Comparison of ENCODE assay signal across 10 cellular contexts in genomic region chr10:123150986-123151738, GRCh38. TPM values are rescaled to one million over a fixed set of nuclear protein-coding genes. Genes with fewer than 3 reads are reported as not detected.
DNase-seq lines count a peak whose midpoint lies in the region; ATAC-seq and TF ChIP-seq lines count a peak whose summit lies in the region.
"Had no signal": no experiment of that assay in that cellular context is flagged by ENCODE, and none has a peak within 500 bp of the region (broad histone marks: within the 10 kb centered on the region; RNA-seq: fewer than 3 reads in every experiment).

No MANE protein-coding gene starts in this region.

- peaks cover 55% of the 10 kb centered on the region for H3K27me3 Mint-ChIP-seq in CD4-positive, CD25-positive, alpha-beta regulatory T cell

- intact Hi-C loops in ascending aorta (cut with DNase I) = loop anchor here (10.0 kb wide), 2 partner anchors 1264 to 1594 kb away; partner anchors contain the start of genes FAM53B and OAT

- ATAC-seq in CD4-positive, CD25-positive, alpha-beta regulatory T cell (ENCODE audit: low read depth in 2 of 2) = no peak
- no peak for ATAC-seq in GM19324 (IDR thresholded peaks at IDR 0.05; ENCODE audit: low FRiP score, unreplicated experiment)
- ATAC-seq in GM21367 (IDR thresholded peaks at IDR 0.05; ENCODE audit: unreplicated experiment) = no peak

- H3K27ac ChIP-seq in CD4-positive, CD25-positive, alpha-beta regulatory T cell (ENCODE audit: insufficient read depth, low read length, poor library complexity, severe bottlenecking) = no peak overlapping the region
- no peak overlapping the region for H3K27ac ChIP-seq in HUES64 (ENCODE audit: low read depth, low read length)
- H3K27ac ChIP-seq in ascending aorta = no peak overlapping the region

- TF ChIP-seq CTCF in ascending aorta (IDR thresholded peaks at IDR 0.05) = no peak

- peak overlapping the region; percentile 84 to 95 (median 89) for H3K4me3 Mint-ChIP-seq in CD4-positive, CD25-positive, alpha-beta regulatory T cell

- DNase-seq in CD4-positive, CD25-positive, alpha-beta regulatory T cell = peak in 2 of 3 donors; percentile 35 to 50
- DNase-seq in ascending aorta (ENCODE audit: low spot score in 2 of 2) (no peak), COR-L47 (lab: John Stamatoyannopoulos, UW) (no peak), COLO829 (ENCODE audit: low spot score) (no peak)
- DNase-seq: NCI-H1105 treated with DMSO at 0.1 percent for 48 hours had no signal

- no peaks in the 10 kb centered on the region for H3K9me3 Mint-ChIP-seq in CD4-positive, CD25-positive, alpha-beta regulatory T cell

- peaks cover 7 to 73% (median 35%) of the 10 kb centered on the region in 4 donors for H3K4me1 Mint-ChIP-seq in CD4-positive, CD25-positive, alpha-beta regulatory T cell

- H3K36me3 Mint-ChIP-seq in CD4-positive, CD25-positive, alpha-beta regulatory T cell = peaks cover 5% of the 10 kb centered on the region

- H3K9ac ChIP-seq in HUES64 (ENCODE audit: low read depth, low read length) (peak overlapping the region; percentile 60), mucosa of stomach (ENCODE audit: low read length) (no peak overlapping the region)

- no peaks in the 10 kb centered on the region for H3K9me3 ChIP-seq in CD4-positive, CD25-positive, alpha-beta regulatory T cell (ENCODE audit: control insufficient read depth in 2 of 2, low read length in 2 of 2)
- H3K9me3 ChIP-seq in HUES64 (ENCODE audit: insufficient read depth, low read depth, low read length) (no peaks in the 10 kb centered on the region), ascending aorta (no peaks in the 10 kb centered on the region), mucosa of stomach (ENCODE audit: control insufficient read depth, low read length) (no peaks in the 10 kb centered on the region)

- H3K36me3 ChIP-seq in CD4-positive, CD25-positive, alpha-beta regulatory T cell (ENCODE audit: control insufficient read depth, insufficient read depth, low read length) = peaks cover 2% of the 10 kb centered on the region
- H3K36me3 ChIP-seq in HUES64 (ENCODE audit: insufficient read depth, low read length) (peaks cover 10% of the 10 kb centered on the region), ascending aorta (peaks cover 0 to 1% of the 10 kb centered on the region in 2 donors), mucosa of stomach (ENCODE audit: control insufficient read depth, insufficient read depth, low read length) (no peaks in the 10 kb centered on the region)

- no peak overlapping the region for H3K27ac Mint-ChIP-seq in CD4-positive, CD25-positive, alpha-beta regulatory T cell

- WGBS in HUES64 = under 1% methylated on average over 56 of the region's 56 CpGs

- H3K4me1 ChIP-seq in CD4-positive, CD25-positive, alpha-beta regulatory T cell (ENCODE audit: control insufficient read depth, insufficient read depth, low read length, poor library complexity, severe bottlenecking) = peaks cover 75% of the 10 kb centered on the region
- H3K4me1 ChIP-seq in HUES64 (ENCODE audit: insufficient read depth, low read length) (peaks cover 41% of the 10 kb centered on the region), ascending aorta (peaks cover 8 to 19% of the 10 kb centered on the region in 2 donors), mucosa of stomach (ENCODE audit: control insufficient read depth, insufficient read depth, low read length) (peaks cover 14% of the 10 kb centered on the region)

- no peak overlapping the region for H3K4me3 ChIP-seq in CD4-positive, CD25-positive, alpha-beta regulatory T cell (ENCODE audit: low read depth, low read length)
- peak overlapping the region; percentile 43 for H3K4me3 ChIP-seq in HUES64 (ENCODE audit: low read length)
- H3K4me3 ChIP-seq in ascending aorta = peak overlapping the region; percentile 9 to 45
- H3K4me3 ChIP-seq in mucosa of stomach (ENCODE audit: low read length) = peak overlapping the region; percentile 6

- peaks cover 25% of the 10 kb centered on the region for H3K27me3 ChIP-seq in CD4-positive, CD25-positive, alpha-beta regulatory T cell (ENCODE audit: control insufficient read depth, insufficient read depth, low read length)
- H3K27me3 ChIP-seq in HUES64 (ENCODE audit: insufficient read depth, low read length) (peaks cover 76% of the 10 kb centered on the region), ascending aorta (peaks cover 29% of the 10 kb centered on the region), mucosa of stomach (ENCODE audit: control insufficient read depth, insufficient read depth, low read length) (peaks cover 75% of the 10 kb centered on the region)

RNA-seq across cellular contexts. Expression of gene BUB3, which starts 3.0 kb away (rescaled TPM):
- 162 TPM for total RNA-seq in CD4-positive, CD25-positive, alpha-beta regulatory T cell
- 100 to 1,000 TPM; 311 to 369 (median 336) TPM for polyA plus RNA-seq in CD4-positive, CD25-positive, alpha-beta regulatory T cell
- polyA plus RNA-seq in HUES64 (2013, experiment 1 of 2) = 156 TPM
- 157 TPM for polyA plus RNA-seq in HUES64 (2013, experiment 2 of 2)
- total RNA-seq in ascending aorta = 12.2 TPM

RNA-seq across cellular contexts. Expression of gene HMX2, which starts 3.2 kb away (rescaled TPM):
- not detected for total RNA-seq in CD4-positive, CD25-positive, alpha-beta regulatory T cell
- under 1 TPM in 1 of 4 donors, not detected in 3; 0.37 TPM for polyA plus RNA-seq in CD4-positive, CD25-positive, alpha-beta regulatory T cell
- polyA plus RNA-seq in HUES64 (2013, experiment 1 of 2) = 0.85 TPM
- 1.0 TPM for polyA plus RNA-seq in HUES64 (2013, experiment 2 of 2)
- total RNA-seq in ascending aorta = not detected
- total RNA-seq: aorta had no signal
- polyA plus RNA-seq: aorta had no signal

RNA-seq across cellular contexts. Expression of gene HMX3, which starts 15.4 kb away (rescaled TPM):
- total RNA-seq in CD4-positive, CD25-positive, alpha-beta regulatory T cell = not detected
- polyA plus RNA-seq in CD4-positive, CD25-positive, alpha-beta regulatory T cell = not detected
- not detected for polyA plus RNA-seq in HUES64 (2013, experiment 1 of 2)
- polyA plus RNA-seq in HUES64 (2013, experiment 2 of 2) = not detected
- total RNA-seq in ascending aorta = not detected
- total RNA-seq: aorta had no signal
- polyA plus RNA-seq: aorta had no signal

Comparison
In these comparisons a context has a peak if more than half of its experiments do, and no peak if none do; other contexts are left out.
1. DNase-seq: peak in CD4-positive, CD25-positive, alpha-beta regulatory T cell (2 of 3); none in ascending aorta (0 of 2), COR-L47 (single experiment) and COLO829 (single experiment).
2. RNA of gene BUB3, which starts 3.0 kb away (total RNA-seq): 162 TPM in CD4-positive, CD25-positive, alpha-beta regulatory T cell (single experiment); 12.2 TPM in ascending aorta (single experiment); every median in the first group is over 10 times any median in the second.